In genomic region chr3:55604414-55604813, GRCh38 we compare ENCODE assay signal across 1 cellular context.
TF ChIP-seq lines count a peak whose summit lies in the region.

No MANE protein-coding gene starts in this region.

TF ChIP-seq in H1, 55 proteins besides CTCF, POLR2A, EP300 and RAD21 (continued from another document):
- no peak for TF ChIP-seq POU5F1 (IDR thresholded peaks at IDR 0.05; ENCODE audit: low read depth, low read length)
